ENCODE assay signal across 8 cellular contexts in the genomic region with DNA sequence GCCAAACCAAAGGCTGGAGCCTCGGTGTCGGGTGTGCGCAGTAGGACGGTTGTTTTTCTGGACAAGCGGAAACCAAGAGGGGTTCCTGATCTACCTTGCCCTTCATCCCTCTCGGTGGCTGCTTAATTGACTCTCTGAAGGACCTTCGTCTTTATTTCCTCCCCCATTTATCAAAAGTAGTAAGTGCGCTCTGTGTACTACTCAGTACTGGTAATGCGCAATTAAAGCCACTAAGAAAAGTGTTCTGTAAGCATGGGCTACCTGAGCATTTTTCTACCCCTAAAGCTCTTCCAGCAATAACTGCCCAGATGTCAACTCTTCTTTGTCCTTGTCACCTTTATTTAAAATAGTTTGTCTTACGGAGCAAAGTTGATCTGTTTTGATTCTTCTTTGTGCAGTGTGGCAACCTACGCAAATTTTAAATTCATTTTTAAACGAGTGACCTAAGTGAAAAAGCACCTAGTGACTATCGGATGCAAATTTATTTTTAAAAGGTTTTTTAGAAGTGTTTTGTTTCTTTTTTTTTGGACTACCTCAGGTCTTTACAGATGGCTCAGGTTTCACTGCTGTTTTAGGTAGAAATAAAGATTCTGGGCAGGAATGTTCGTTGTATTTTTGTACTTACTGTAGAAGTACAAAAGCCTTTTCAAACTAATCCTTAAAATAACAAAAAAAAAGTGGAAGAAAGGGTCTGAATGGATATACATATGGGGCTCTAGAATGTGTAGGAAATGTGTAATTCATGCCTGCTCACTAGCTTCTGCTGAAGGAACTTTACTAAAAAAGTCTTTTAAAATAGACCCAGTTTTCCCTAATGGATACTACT. TPM values are rescaled to one million over a fixed set of nuclear protein-coding genes. Genes with fewer than 3 reads are reported as not detected.
DNase-seq lines count a peak whose midpoint lies in the region; ATAC-seq and TF ChIP-seq lines count a peak whose summit lies in the region.

No MANE protein-coding gene starts in this region.

- peak overlapping the region; percentile 82 for H3K4me3 Mint-ChIP-seq in activated CD8-positive, alpha-beta T cell treated with anti-CD3 and anti-CD28 coated beads, Interleukin-2, amount 10 ng/mL, durations not matched to agents 7 days and 5 days

- TF ChIP-seq CTCF in AG04449 (IDR thresholded peaks at IDR 0.05; ENCODE audit: insufficient read depth, low read length, missing control alignments), result no peak

- H3K4me1 ChIP-seq in iPS-20b (ENCODE audit: insufficient read depth, low read length), result no peaks in the 10 kb centered on the region; the same call in 1 of the 2 replicates
- peaks cover 6% of the 10 kb centered on the region for H3K4me1 ChIP-seq in stomach smooth muscle (ENCODE audit: control insufficient read depth, insufficient read depth, low read length)

- H3K4me1 Mint-ChIP-seq in activated CD8-positive, alpha-beta T cell treated with anti-CD3 and anti-CD28 coated beads, Interleukin-2, amount 10 ng/mL, durations not matched to agents 7 days and 5 days (ENCODE audit: low read depth), result peaks cover 37% of the 10 kb centered on the region

- peaks cover 5% of the 10 kb centered on the region for H3K27me3 ChIP-seq in H7 (ENCODE audit: control insufficient read depth, insufficient read depth, low read length)
- peaks cover 26% of the 10 kb centered on the region for H3K27me3 ChIP-seq in iPS-20b (ENCODE audit: insufficient read depth, low read length)
- H3K27me3 ChIP-seq in stomach smooth muscle (ENCODE audit: control insufficient read depth in 1 of 2, insufficient read depth in 2 of 2, low read length in 2 of 2), result no peaks in the 10 kb centered on the region

- H3K36me3 ChIP-seq in H7 (replicated peaks; ENCODE audit: control insufficient read depth, insufficient read depth, low read length) (no peaks in the 10 kb centered on the region), iPS-20b (ENCODE audit: insufficient read depth, low read depth, low read length) (no peaks in the 10 kb centered on the region), stomach smooth muscle (ENCODE audit: control insufficient read depth in 2 of 2, insufficient read depth in 2 of 2, low read length in 2 of 2) (no peaks in the 10 kb centered on the region)

- CTCF ChIA-PET in AG04449 (lab: Yijun Ruan, JAX), result interaction anchor here (0.6 to 2.6 kb wide), 6 partner anchors 19 to 226 kb away, joined by 3 to 14 read pairs (median 4); no protein-coding TSS in a partner anchor
- CTCF ChIA-PET in activated CD8-positive, alpha-beta T cell treated with anti-CD3 and anti-CD28 coated beads, Interleukin-2, amount 10 ng/mL, durations not matched to agents 7 days and 5 days (lab: Charles Lee), result interaction anchor here (1.1 to 1.3 kb wide), 2 partner anchors 12 to 274 kb away, joined by 3 to 5 read pairs; no protein-coding TSS in a partner anchor

- H3K27me3 Mint-ChIP-seq in activated CD8-positive, alpha-beta T cell treated with anti-CD3 and anti-CD28 coated beads, Interleukin-2, amount 10 ng/mL, durations not matched to agents 7 days and 5 days (ENCODE audit: low read depth), result no peaks in the 10 kb centered on the region

- H3K27ac ChIP-seq in iPS-20b (ENCODE audit: low read length) (no peak overlapping the region), stomach smooth muscle (ENCODE audit: low read length) (peak overlapping the region; percentile 84)

- no peaks in the 10 kb centered on the region for H3K36me3 Mint-ChIP-seq in activated CD8-positive, alpha-beta T cell treated with anti-CD3 and anti-CD28 coated beads, Interleukin-2, amount 10 ng/mL, durations not matched to agents 7 days and 5 days (ENCODE audit: low read depth)

- peak overlapping the region; percentile 71 for H3K27ac Mint-ChIP-seq in activated CD8-positive, alpha-beta T cell treated with anti-CD3 and anti-CD28 coated beads, Interleukin-2, amount 10 ng/mL, durations not matched to agents 7 days and 5 days

- ATAC-seq in activated CD8-positive, alpha-beta T cell treated with anti-CD3 and anti-CD28 coated beads, Interleukin-2, amount 10 ng/mL, durations not matched to agents 7 days and 5 days, result peak; percentile 5
- ATAC-seq in esophagus mucosa, result no peak

- H3K9ac ChIP-seq in iPS-20b (ENCODE audit: low read depth, low read length) (peak overlapping the region; percentile 86), stomach smooth muscle (ENCODE audit: low read length in 2 of 2) (peak overlapping the region; percentile 76 to 87)

- POLR2A ChIA-PET in AG04449 (lab: Yijun Ruan, JAX), result no interaction called here
- POLR2A ChIA-PET in activated CD8-positive, alpha-beta T cell treated with anti-CD3 and anti-CD28 coated beads, Interleukin-2, amount 10 ng/mL, durations not matched to agents 7 days and 5 days (lab: Charles Lee), result interaction anchor here (0.6 to 2.7 kb wide), 2 partner anchors 21 to 276 kb away, joined by 3 to 8 read pairs; a partner anchor contains a TSS

- H3K9me3 ChIP-seq in iPS-20b (ENCODE audit: insufficient read depth, low read depth, low read length) (no peaks in the 10 kb centered on the region), stomach smooth muscle (ENCODE audit: control insufficient read depth in 2 of 2, low read length in 2 of 2) (no peaks in the 10 kb centered on the region)

- H3K9me3 Mint-ChIP-seq in activated CD8-positive, alpha-beta T cell treated with anti-CD3 and anti-CD28 coated beads, Interleukin-2, amount 10 ng/mL, durations not matched to agents 7 days and 5 days (ENCODE audit: insufficient read depth), result no peaks in the 10 kb centered on the region

- peak overlapping the region; percentile 79 for H3K4me3 ChIP-seq in AG04449 (ENCODE audit: low read depth, low read length)
- H3K4me3 ChIP-seq in H7 (ENCODE audit: insufficient read depth, low read depth, low read length), result peak overlapping the region; percentile 85
- H3K4me3 ChIP-seq in iPS-20b (ENCODE audit: low read length), result peak overlapping the region; percentile 92
- H3K4me3 ChIP-seq in stomach smooth muscle (ENCODE audit: low read length in 2 of 2), result peak overlapping the region; percentile 92 to 93

- no peak for DNase-seq in AG04449 (ENCODE audit: low read depth, low spot score)
- DNase-seq in H7, result no peak
- DNase-seq in activated CD8-positive, alpha-beta T cell treated with anti-CD3 and anti-CD28 coated beads, Interleukin-2, amount 10 ng/mL, durations not matched to agents 7 days and 5 days, result no peak
- no peak for DNase-seq in amniotic stem cell (lab: John Stamatoyannopoulos, UW)
- no peak for DNase-seq in GM03348 (ENCODE audit: low spot score)

RNA-seq across cellular contexts. Expression of a gene that starts 2.0 kb away (rescaled TPM):
- total RNA-seq in H7 (2014; rRNA removed; shearing (Covaris generic)), result 8.7 and 14.0 TPM in 2 replicates
- 1 to 10 TPM; 2.1 TPM for total RNA-seq in activated CD8-positive, alpha-beta T cell treated with anti-CD3 and anti-CD28 coated beads, Interleukin-2, amount 10 ng/mL, durations not matched to agents 7 days and 5 days
- total RNA-seq in esophagus mucosa, result 6.7 TPM
